Comparison of ENCODE assay signal across 1 cellular context in the genomic region with DNA sequence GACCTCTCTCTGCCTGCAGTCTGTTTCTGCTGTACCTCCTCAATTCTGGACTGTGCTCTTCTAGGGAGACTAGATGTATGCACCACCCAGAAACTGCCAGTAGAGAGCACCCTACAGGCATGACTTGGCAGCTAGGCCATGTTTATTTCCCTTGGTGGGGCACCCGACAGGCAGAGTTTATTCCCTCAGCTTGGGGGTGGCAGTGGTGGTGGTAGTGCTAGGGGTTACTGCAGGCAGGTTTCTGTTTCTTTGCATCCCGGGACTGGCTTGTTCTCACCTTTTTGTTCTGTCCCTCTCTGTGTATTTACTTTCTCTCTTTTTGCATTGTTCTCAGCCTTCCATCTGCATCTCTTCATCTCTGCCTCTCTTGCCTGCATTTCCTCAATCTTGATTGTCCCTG.
A peak's percentile ranks its signal among the peaks of the same experiment; 100 is the strongest.
TF ChIP-seq lines count a peak whose summit lies in the region.

No MANE protein-coding gene starts in this region.

TF ChIP-seq in K562, 482 proteins besides CTCF, POLR2A, EP300 and RAD21 (continued from another document):
- TF ChIP-seq, protein P1, sequence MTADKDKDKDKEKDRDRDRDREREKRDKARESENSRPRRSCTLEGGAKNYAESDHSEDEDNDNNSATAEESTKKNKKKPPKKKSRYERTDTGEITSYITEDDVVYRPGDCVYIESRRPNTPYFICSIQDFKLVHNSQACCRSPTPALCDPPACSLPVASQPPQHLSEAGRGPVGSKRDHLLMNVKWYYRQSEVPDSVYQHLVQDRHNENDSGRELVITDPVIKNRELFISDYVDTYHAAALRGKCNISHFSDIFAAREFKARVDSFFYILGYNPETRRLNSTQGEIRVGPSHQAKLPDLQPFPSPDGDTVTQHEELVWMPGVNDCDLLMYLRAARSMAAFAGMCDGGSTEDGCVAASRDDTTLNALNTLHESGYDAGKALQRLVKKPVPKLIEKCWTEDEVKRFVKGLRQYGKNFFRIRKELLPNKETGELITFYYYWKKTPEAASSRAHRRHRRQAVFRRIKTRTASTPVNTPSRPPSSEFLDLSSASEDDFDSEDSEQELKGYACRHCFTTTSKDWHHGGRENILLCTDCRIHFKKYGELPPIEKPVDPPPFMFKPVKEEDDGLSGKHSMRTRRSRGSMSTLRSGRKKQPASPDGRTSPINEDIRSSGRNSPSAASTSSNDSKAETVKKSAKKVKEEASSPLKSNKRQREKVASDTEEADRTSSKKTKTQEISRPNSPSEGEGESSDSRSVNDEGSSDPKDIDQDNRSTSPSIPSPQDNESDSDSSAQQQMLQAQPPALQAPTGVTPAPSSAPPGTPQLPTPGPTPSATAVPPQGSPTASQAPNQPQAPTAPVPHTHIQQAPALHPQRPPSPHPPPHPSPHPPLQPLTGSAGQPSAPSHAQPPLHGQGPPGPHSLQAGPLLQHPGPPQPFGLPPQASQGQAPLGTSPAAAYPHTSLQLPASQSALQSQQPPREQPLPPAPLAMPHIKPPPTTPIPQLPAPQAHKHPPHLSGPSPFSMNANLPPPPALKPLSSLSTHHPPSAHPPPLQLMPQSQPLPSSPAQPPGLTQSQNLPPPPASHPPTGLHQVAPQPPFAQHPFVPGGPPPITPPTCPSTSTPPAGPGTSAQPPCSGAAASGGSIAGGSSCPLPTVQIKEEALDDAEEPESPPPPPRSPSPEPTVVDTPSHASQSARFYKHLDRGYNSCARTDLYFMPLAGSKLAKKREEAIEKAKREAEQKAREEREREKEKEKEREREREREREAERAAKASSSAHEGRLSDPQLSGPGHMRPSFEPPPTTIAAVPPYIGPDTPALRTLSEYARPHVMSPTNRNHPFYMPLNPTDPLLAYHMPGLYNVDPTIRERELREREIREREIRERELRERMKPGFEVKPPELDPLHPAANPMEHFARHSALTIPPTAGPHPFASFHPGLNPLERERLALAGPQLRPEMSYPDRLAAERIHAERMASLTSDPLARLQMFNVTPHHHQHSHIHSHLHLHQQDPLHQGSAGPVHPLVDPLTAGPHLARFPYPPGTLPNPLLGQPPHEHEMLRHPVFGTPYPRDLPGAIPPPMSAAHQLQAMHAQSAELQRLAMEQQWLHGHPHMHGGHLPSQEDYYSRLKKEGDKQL (CRISPR knock-in tag; IDR thresholded peaks at IDR 0.05; ENCODE audit: borderline replicate concordance), result no peak
- TF ChIP-seq, protein P2, sequence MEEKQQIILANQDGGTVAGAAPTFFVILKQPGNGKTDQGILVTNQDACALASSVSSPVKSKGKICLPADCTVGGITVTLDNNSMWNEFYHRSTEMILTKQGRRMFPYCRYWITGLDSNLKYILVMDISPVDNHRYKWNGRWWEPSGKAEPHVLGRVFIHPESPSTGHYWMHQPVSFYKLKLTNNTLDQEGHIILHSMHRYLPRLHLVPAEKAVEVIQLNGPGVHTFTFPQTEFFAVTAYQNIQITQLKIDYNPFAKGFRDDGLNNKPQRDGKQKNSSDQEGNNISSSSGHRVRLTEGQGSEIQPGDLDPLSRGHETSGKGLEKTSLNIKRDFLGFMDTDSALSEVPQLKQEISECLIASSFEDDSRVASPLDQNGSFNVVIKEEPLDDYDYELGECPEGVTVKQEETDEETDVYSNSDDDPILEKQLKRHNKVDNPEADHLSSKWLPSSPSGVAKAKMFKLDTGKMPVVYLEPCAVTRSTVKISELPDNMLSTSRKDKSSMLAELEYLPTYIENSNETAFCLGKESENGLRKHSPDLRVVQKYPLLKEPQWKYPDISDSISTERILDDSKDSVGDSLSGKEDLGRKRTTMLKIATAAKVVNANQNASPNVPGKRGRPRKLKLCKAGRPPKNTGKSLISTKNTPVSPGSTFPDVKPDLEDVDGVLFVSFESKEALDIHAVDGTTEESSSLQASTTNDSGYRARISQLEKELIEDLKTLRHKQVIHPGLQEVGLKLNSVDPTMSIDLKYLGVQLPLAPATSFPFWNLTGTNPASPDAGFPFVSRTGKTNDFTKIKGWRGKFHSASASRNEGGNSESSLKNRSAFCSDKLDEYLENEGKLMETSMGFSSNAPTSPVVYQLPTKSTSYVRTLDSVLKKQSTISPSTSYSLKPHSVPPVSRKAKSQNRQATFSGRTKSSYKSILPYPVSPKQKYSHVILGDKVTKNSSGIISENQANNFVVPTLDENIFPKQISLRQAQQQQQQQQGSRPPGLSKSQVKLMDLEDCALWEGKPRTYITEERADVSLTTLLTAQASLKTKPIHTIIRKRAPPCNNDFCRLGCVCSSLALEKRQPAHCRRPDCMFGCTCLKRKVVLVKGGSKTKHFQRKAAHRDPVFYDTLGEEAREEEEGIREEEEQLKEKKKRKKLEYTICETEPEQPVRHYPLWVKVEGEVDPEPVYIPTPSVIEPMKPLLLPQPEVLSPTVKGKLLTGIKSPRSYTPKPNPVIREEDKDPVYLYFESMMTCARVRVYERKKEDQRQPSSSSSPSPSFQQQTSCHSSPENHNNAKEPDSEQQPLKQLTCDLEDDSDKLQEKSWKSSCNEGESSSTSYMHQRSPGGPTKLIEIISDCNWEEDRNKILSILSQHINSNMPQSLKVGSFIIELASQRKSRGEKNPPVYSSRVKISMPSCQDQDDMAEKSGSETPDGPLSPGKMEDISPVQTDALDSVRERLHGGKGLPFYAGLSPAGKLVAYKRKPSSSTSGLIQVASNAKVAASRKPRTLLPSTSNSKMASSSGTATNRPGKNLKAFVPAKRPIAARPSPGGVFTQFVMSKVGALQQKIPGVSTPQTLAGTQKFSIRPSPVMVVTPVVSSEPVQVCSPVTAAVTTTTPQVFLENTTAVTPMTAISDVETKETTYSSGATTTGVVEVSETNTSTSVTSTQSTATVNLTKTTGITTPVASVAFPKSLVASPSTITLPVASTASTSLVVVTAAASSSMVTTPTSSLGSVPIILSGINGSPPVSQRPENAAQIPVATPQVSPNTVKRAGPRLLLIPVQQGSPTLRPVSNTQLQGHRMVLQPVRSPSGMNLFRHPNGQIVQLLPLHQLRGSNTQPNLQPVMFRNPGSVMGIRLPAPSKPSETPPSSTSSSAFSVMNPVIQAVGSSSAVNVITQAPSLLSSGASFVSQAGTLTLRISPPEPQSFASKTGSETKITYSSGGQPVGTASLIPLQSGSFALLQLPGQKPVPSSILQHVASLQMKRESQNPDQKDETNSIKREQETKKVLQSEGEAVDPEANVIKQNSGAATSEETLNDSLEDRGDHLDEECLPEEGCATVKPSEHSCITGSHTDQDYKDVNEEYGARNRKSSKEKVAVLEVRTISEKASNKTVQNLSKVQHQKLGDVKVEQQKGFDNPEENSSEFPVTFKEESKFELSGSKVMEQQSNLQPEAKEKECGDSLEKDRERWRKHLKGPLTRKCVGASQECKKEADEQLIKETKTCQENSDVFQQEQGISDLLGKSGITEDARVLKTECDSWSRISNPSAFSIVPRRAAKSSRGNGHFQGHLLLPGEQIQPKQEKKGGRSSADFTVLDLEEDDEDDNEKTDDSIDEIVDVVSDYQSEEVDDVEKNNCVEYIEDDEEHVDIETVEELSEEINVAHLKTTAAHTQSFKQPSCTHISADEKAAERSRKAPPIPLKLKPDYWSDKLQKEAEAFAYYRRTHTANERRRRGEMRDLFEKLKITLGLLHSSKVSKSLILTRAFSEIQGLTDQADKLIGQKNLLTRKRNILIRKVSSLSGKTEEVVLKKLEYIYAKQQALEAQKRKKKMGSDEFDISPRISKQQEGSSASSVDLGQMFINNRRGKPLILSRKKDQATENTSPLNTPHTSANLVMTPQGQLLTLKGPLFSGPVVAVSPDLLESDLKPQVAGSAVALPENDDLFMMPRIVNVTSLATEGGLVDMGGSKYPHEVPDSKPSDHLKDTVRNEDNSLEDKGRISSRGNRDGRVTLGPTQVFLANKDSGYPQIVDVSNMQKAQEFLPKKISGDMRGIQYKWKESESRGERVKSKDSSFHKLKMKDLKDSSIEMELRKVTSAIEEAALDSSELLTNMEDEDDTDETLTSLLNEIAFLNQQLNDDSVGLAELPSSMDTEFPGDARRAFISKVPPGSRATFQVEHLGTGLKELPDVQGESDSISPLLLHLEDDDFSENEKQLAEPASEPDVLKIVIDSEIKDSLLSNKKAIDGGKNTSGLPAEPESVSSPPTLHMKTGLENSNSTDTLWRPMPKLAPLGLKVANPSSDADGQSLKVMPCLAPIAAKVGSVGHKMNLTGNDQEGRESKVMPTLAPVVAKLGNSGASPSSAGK (IDR thresholded peaks at IDR 0.05), result no peak
- TF ChIP-seq FOXK2 (conservative IDR thresholded peaks at IDR 0.05 in 1 of 2, IDR thresholded peaks at IDR 0.05 in 1 of 2; ENCODE audit: low read depth in 2 of 2) (peak; percentile 80 to 83), ELF4 (CRISPR knock-in tag; IDR thresholded peaks at IDR 0.05) (no peak), KLF6 (CRISPR knock-in tag; IDR thresholded peaks at IDR 0.05; ENCODE audit: borderline replicate concordance) (no peak)
- TF ChIP-seq, protein P3, sequence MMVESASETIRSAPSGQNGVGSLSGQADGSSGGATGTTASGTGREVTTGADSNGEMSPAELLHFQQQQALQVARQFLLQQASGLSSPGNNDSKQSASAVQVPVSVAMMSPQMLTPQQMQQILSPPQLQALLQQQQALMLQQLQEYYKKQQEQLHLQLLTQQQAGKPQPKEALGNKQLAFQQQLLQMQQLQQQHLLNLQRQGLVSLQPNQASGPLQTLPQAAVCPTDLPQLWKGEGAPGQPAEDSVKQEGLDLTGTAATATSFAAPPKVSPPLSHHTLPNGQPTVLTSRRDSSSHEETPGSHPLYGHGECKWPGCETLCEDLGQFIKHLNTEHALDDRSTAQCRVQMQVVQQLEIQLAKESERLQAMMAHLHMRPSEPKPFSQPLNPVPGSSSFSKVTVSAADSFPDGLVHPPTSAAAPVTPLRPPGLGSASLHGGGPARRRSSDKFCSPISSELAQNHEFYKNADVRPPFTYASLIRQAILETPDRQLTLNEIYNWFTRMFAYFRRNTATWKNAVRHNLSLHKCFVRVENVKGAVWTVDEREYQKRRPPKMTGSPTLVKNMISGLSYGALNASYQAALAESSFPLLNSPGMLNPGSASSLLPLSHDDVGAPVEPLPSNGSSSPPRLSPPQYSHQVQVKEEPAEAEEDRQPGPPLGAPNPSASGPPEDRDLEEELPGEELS (CRISPR knock-in tag; IDR thresholded peaks at IDR 0.05; ENCODE audit: borderline replicate concordance), result no peak
